Comparison of ENCODE assay signal across 9 cellular contexts in the genomic region with DNA sequence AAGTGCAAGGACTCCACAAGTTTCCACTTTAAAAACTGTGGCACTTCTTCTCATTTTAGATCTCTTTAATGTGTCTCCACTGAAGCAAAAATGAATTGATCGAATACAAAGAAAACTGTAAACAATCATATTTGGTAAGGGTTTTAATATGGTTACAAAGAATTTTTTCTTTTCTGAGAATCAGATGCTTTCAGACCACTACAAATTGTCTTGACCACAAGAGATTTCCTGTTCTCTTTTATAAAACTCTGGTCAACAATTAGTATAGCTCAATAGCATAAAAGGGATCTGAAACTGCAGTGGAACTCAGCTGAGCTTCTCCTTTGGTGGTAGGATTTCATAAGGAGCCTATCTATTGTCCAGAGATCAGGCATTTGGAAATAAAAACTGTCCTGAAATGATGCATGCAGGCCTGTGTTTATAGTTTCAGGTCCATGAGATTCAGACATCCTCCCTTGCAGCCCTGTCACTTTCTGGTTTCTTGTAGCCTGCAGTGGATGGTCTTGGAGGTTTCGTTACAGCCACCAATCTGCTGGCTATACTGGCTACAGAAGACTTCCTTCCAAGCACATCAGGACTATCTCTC.
A peak's percentile ranks its signal among the peaks of the same experiment; 100 is the strongest.
DNase-seq lines count a peak whose midpoint lies in the region; ATAC-seq, FAIRE-seq and TF ChIP-seq lines count a peak whose summit lies in the region.
"Had no signal": no experiment of that assay in that cellular context is flagged by ENCODE, and none has a peak within 500 bp of the region (broad histone marks: within the 10 kb centered on the region; RNA-seq: fewer than 3 reads in every experiment).

No MANE protein-coding gene starts in this region.

- peaks cover 20 to 32% of the 10 kb centered on the region in 2 donors for H3K36me3 Mint-ChIP-seq in activated naive CD4-positive, alpha-beta T cell treated with anti-CD3 and anti-CD28 coated beads, Interleukin-2, amount 50 U/mL, for 72 hours

- no peaks in the 10 kb centered on the region for H3K9me3 Mint-ChIP-seq in activated naive CD4-positive, alpha-beta T cell treated with anti-CD3 and anti-CD28 coated beads, Interleukin-2, amount 50 U/mL, for 72 hours
- no peaks in the 10 kb centered on the region for H3K9me3 Mint-ChIP-seq in stimulated activated naive CD8-positive, alpha-beta T cell treated with anti-CD3 and anti-CD28 coated beads, Interleukin-15, amount 100 ng/mL, for 72 hours

- intact Hi-C loops in esophagus muscularis mucosa (cut with DNase I) = no loop called here

- H3K4me3 Mint-ChIP-seq in stimulated activated naive CD8-positive, alpha-beta T cell treated with anti-CD3 and anti-CD28 coated beads, Interleukin-15, amount 100 ng/mL, for 72 hours = peak overlapping the region in 1 of 2 donors; percentile 54

- WGBS in esophagus muscularis mucosa = 46% methylated on average over 2 of the region's 2 CpGs

- ATAC-seq in GM19328 (IDR thresholded peaks at IDR 0.05; ENCODE audit: unreplicated experiment) (peak; percentile 63), HG03280 (IDR thresholded peaks at IDR 0.05; ENCODE audit: unreplicated experiment) (peak; percentile 60)
- ATAC-seq in activated naive CD4-positive, alpha-beta T cell treated with anti-CD3 and anti-CD28 coated beads, Interleukin-2, amount 50 U/mL, for 72 hours = no peak
- ATAC-seq in stimulated activated naive CD8-positive, alpha-beta T cell treated with anti-CD3 and anti-CD28 coated beads, Interleukin-15, amount 100 ng/mL, for 72 hours = peak; percentile 8

- DNase-seq in Ammon's horn (ENCODE audit: low spot score) (peak; percentile 51), esophagus muscularis mucosa (ENCODE audit: extremely low spot score) (no peak), D721Med (ENCODE audit: insufficient read length, low spot score) (no peak), G401 (ENCODE audit: low spot score) (no peak)
- no peak for DNase-seq in activated naive CD4-positive, alpha-beta T cell treated with anti-CD3 and anti-CD28 coated beads, Interleukin-2, amount 50 U/mL, for 72 hours (ENCODE audit: low spot score in 2 of 2)
- DNase-seq in stimulated activated naive CD8-positive, alpha-beta T cell treated with anti-CD3 and anti-CD28 coated beads, Interleukin-15, amount 100 ng/mL, for 72 hours = no peak

- peaks cover 0 to 21% (median 9%) of the 10 kb centered on the region in 4 donors for H3K4me1 ChIP-seq in esophagus muscularis mucosa

- no peak for FAIRE-seq in D721Med (lab: Jason Lieb, UNC)
- FAIRE-seq: G401.6 had no signal

- H3K9me3 ChIP-seq in esophagus muscularis mucosa = no peaks in the 10 kb centered on the region

- no peaks in the 10 kb centered on the region for H3K27me3 Mint-ChIP-seq in stimulated activated naive CD8-positive, alpha-beta T cell treated with anti-CD3 and anti-CD28 coated beads, Interleukin-15, amount 100 ng/mL, for 72 hours

- TF ChIP-seq POLR2A in esophagus muscularis mucosa (IDR thresholded peaks at IDR 0.05; ENCODE audit: low read depth) = no peak

- H3K36me3 ChIP-seq in esophagus muscularis mucosa = no peaks in the 10 kb centered on the region

- TF ChIP-seq CTCF in esophagus muscularis mucosa (IDR thresholded peaks at IDR 0.05) = no peak
- no peak for TF ChIP-seq CTCF in D721Med (IDR thresholded peaks at IDR 0.05; ENCODE audit: insufficient read depth, missing control alignments)

- peak overlapping the region; percentile 97 to 99 for H3K27ac Mint-ChIP-seq in activated naive CD4-positive, alpha-beta T cell treated with anti-CD3 and anti-CD28 coated beads, Interleukin-2, amount 50 U/mL, for 72 hours
- peak overlapping the region in 1 of 2 donors; percentile 81 for H3K27ac Mint-ChIP-seq in stimulated activated naive CD8-positive, alpha-beta T cell treated with anti-CD3 and anti-CD28 coated beads, Interleukin-15, amount 100 ng/mL, for 72 hours

- no peaks in the 10 kb centered on the region for H3K27me3 ChIP-seq in esophagus muscularis mucosa

- peak overlapping the region in 1 of 4 donors; percentile 3 for H3K27ac ChIP-seq in esophagus muscularis mucosa (replicated peaks in 1 of 4)

- TF ChIP-seq EP300 in esophagus muscularis mucosa (IDR thresholded peaks at IDR 0.05) = no peak

- H3K4me3 ChIP-seq in esophagus muscularis mucosa = no peak overlapping the region

- peaks cover 42% of the 10 kb centered on the region for H3K4me1 Mint-ChIP-seq in stimulated activated naive CD8-positive, alpha-beta T cell treated with anti-CD3 and anti-CD28 coated beads, Interleukin-15, amount 100 ng/mL, for 72 hours

- in situ Hi-C loops in G401 (cut with HindIII; ENCODE audit: low sequenced_read_pairs) = no loop called here

Comparison
In these comparisons a context has a peak if more than half of its experiments do, and no peak if none do; other contexts are left out.
1. ATAC-seq: peak in GM19328 (single experiment), HG03280 (single experiment) and stimulated activated naive CD8-positive, alpha-beta T cell treated with anti-CD3 and anti-CD28 coated beads, Interleukin-15, amount 100 ng/mL, for 72 hours (single experiment); none in activated naive CD4-positive, alpha-beta T cell treated with anti-CD3 and anti-CD28 coated beads, Interleukin-2, amount 50 U/mL, for 72 hours (0 of 2).